ENCODE assay signal across 36 cellular contexts in genomic region chr3:72982653-72983366, GRCh38. TPM values are rescaled to one million over a fixed set of nuclear protein-coding genes. Genes with fewer than 3 reads are reported as not detected.
DNase-seq lines count a peak whose midpoint lies in the region; ATAC-seq, FAIRE-seq and TF ChIP-seq lines count a peak whose summit lies in the region.
"Had no signal": no experiment of that assay in that cellular context is flagged by ENCODE, and none has a peak within 500 bp of the region (broad histone marks: within the 10 kb centered on the region; RNA-seq: fewer than 3 reads in every experiment).

No MANE protein-coding gene starts in this region.

- H3K4me2 ChIP-seq in OCI-LY3 (ENCODE audit: low read length) = 0 out of 2 replicates have a peak overlapping the region, but pooled peaks have one; percentile 2
- H3K4me2 ChIP-seq in K562 (ENCODE audit: insufficient read depth, low read length) = no peak overlapping the region
- H3K4me2 ChIP-seq: neural progenitor cell had no signal

- H3K9me1 ChIP-seq in K562 (ENCODE audit: control insufficient read depth, insufficient read depth, low read length) = no peaks in the 10 kb centered on the region

- TF ChIP-seq RAD21 in K562 (CRISPR knock-in tag; conservative IDR thresholded peaks at IDR 0.05 in 1 of 2, IDR thresholded peaks at IDR 0.05 in 1 of 2) = no peak

- WGBS in K562 (ENCODE audit: insufficient coverage, low coverage, missing lambda C conversion rate) = 23% methylated on average over 3 of the region's 3 CpGs

- TF ChIP-seq CTCF in OCI-LY3 (IDR thresholded peaks at IDR 0.05; ENCODE audit: low read depth, low read length) (no peak), K562 (IDR thresholded peaks at IDR 0.05 in 2 of 3, conservative IDR thresholded peaks at IDR 0.05 in 1 of 3; ENCODE audit: insufficient read depth in 2 of 3, low read depth in 1 of 3, low read length in 3 of 3) (no peak), upper lobe of right lung (IDR thresholded peaks at IDR 0.05) (no peak)

- no peak for TF ChIP-seq POLR2A in K562 (conservative IDR thresholded peaks at IDR 0.05)

- no TSS peak for BruUV-seq in K562 (replicated peaks; lab: Mats Ljungman, UMichigan)

- no peak overlapping the region for H3K27ac ChIP-seq in OCI-LY3 (ENCODE audit: low read length)
- H3K27ac ChIP-seq in K562 (ENCODE audit: extremely low read depth, low read depth, low read length) = no peak overlapping the region
- H3K27ac ChIP-seq in upper lobe of right lung = no peak overlapping the region
- H3K27ac ChIP-seq: adrenal gland, left ventricle myocardium inferior, neural progenitor cell, right atrium auricular region, SJSA1, suprapubic skin had no signal

- H3K79me2 ChIP-seq in OCI-LY3 (ENCODE audit: low read length) (no peaks in the 10 kb centered on the region), K562 (ENCODE audit: control insufficient read depth, insufficient read depth, low read length) (no peaks in the 10 kb centered on the region)

- H3K36me3 ChIP-seq in OCI-LY3 (replicated peaks; ENCODE audit: low read depth, low read length) = no peaks in the 10 kb centered on the region
- no peaks in the 10 kb centered on the region for H3K36me3 ChIP-seq in K562 (ENCODE audit: control insufficient read depth, insufficient read depth, low read length)
- H3K36me3 ChIP-seq in upper lobe of right lung = no peaks in the 10 kb centered on the region
- H3K36me3 ChIP-seq: adrenal gland, left ventricle myocardium inferior, neural progenitor cell, right atrium auricular region, SJSA1, suprapubic skin had no signal

- no peak overlapping the region for H3K9ac ChIP-seq in OCI-LY3 (ENCODE audit: low read length)
- H3K9ac ChIP-seq in K562 (ENCODE audit: insufficient read depth in 1 of 2, low read depth in 2 of 2, low read length in 2 of 2) = no peak overlapping the region
- H3K9ac ChIP-seq: neural progenitor cell had no signal

- POLR2A ChIA-PET in K562 (lab: Yijun Ruan, JAX) = interaction anchor here (1.3 kb wide), 1 partner anchor 13 kb away, joined by 3 read pairs; no protein-coding TSS in a partner anchor

- H4K20me1 ChIP-seq in OCI-LY3 (ENCODE audit: insufficient read depth, low read length) = no peaks in the 10 kb centered on the region
- H4K20me1 ChIP-seq in K562 (replicated peaks; ENCODE audit: control insufficient read depth, insufficient read depth, low read length) = no peaks in the 10 kb centered on the region

- no peak overlapping the region for H2AFZ ChIP-seq in OCI-LY3 (ENCODE audit: low read depth, low read length)
- no peak overlapping the region for H2AFZ ChIP-seq in K562 (ENCODE audit: low read depth, low read length)
- H2AFZ ChIP-seq: neural progenitor cell had no signal

- H3K4me1 ChIP-seq in OCI-LY3 (ENCODE audit: low read length) (peaks cover 8% of the 10 kb centered on the region), K562 (replicated peaks in 1 of 2; ENCODE audit: control insufficient read depth in 2 of 2, insufficient read depth in 2 of 2, low read length in 2 of 2) (no peaks in the 10 kb centered on the region; a peak in 1 of 5 replicates), upper lobe of right lung (no peaks in the 10 kb centered on the region)
- H3K4me1 ChIP-seq: adrenal gland, left ventricle myocardium inferior, neural progenitor cell, right atrium auricular region, SJSA1, suprapubic skin had no signal

- H3K27me3 ChIP-seq in OCI-LY3 (ENCODE audit: low read depth, low read length) (no peaks in the 10 kb centered on the region), K562 (ENCODE audit: control insufficient read depth in 2 of 2, insufficient read depth in 2 of 2, low read length in 2 of 2) (no peaks in the 10 kb centered on the region), upper lobe of right lung (no peaks in the 10 kb centered on the region)
- H3K27me3 ChIP-seq: adrenal gland, neural progenitor cell, right atrium auricular region, SJSA1, suprapubic skin had no signal

- DNase-seq in SIG-M5 treated with dmso at 0.1 percent for 504 hours (lab: John Stamatoyannopoulos, UW; ENCODE audit: unreplicated experiment) = peak; percentile 45
- DNase-seq in SIG-M5 (lab: John Stamatoyannopoulos, UW) = no peak
- no peak for DNase-seq in K562 (ENCODE audit: extremely low read depth in 1 of 4, low spot score in 3 of 4)
- DNase-seq in upper lobe of right lung = no peak
- DNase-seq in ureter (ENCODE audit: low spot score) = no peak
- DNase-seq in NK-92 (lab: John Stamatoyannopoulos, UW; ENCODE audit: unreplicated experiment) = no peak
- DNase-seq: 8988T; activated CD4-positive, alpha-beta memory T cell treated with anti-CD3 and anti-CD28 coated beads, Interleukin-2, amount 10 ng/mL, durations not matched to agents 7 days and 5 days; activated CD4-positive, alpha-beta T cell treated with anti-CD3 and anti-CD28 coated beads for 1 hour; activated naive CD4-positive, alpha-beta T cell treated with anti-CD3 and anti-CD28 coated beads, Interleukin-2, amount 10 ng/mL, durations not matched to agents 7 days and 5 days; adrenal gland; CD4-positive, alpha-beta T cell; dermis blood vessel endothelial cell; endodermal cell; glutamatergic neuron; islet precursor cell; left ventricle myocardium inferior; mesenchymal stem cell; NCI-H1048; NCI-H1694; NCI-H510A; NK-92 treated with Interleukin-12 subunit alpha and Interleukin-12 subunit beta, amount 100 ng/mL, for 24 hours; posterior cingulate gyrus; small intestine; stimulated activated naive CD4-positive, alpha-beta T cell treated with Interleukin-2 at 50 U/mL for 16 hours had no signal

- CTCF ChIA-PET in K562 (lab: Yijun Ruan, JAX; ENCODE audit: low intra/inter-chr PET ratio) = no interaction called here

- in situ Hi-C loops in K562 (cut with MboI) = no loop called here

- no peak for TF ChIP-seq EP300 in K562 (IDR thresholded peaks at IDR 0.05; ENCODE audit: low read length)

- intact Hi-C loops in K562 (cut with micrococcal nuclease) = no loop called here
- intact Hi-C loops in upper lobe of right lung (cut with DNase I) = no loop called here

- FAIRE-seq in K562 (lab: Jason Lieb, UNC) = no peak
- FAIRE-seq: D721Med, GM18507, GM19239, H1, RCC 7860, small intestine had no signal

- 0 out of 2 replicates have a peak, but pooled peaks cover 8% of the 10 kb centered on the region for H3K9me3 ChIP-seq in OCI-LY3 (ENCODE audit: insufficient read depth, low read length)
- H3K9me3 ChIP-seq in K562 (replicated peaks; ENCODE audit: control insufficient read depth, insufficient read depth, low read depth, low read length) = no peaks in the 10 kb centered on the region; the same call in 1 of the 2 replicates
- H3K9me3 ChIP-seq in upper lobe of right lung = no peaks in the 10 kb centered on the region
- H3K9me3 ChIP-seq: adrenal gland, SJSA1 had no signal

- H3K4me3 ChIP-seq in OCI-LY3 (ENCODE audit: low read length) (no peak overlapping the region), K562 (no peak overlapping the region), upper lobe of right lung (no peak overlapping the region)
- H3K4me3 ChIP-seq: adrenal gland, left ventricle myocardium inferior, neural progenitor cell, right atrium auricular region, SJSA1, suprapubic skin had no signal

- ATAC-seq in K562 (no peak), upper lobe of right lung (peak; percentile 36), GM18873 (IDR thresholded peaks at IDR 0.05; ENCODE audit: low FRiP score, unreplicated experiment) (no peak)

TF ChIP-seq in K562, 482 proteins besides CTCF, POLR2A, EP300 and RAD21:
- TF ChIP-seq XRCC4 (IDR thresholded peaks at IDR 0.05; ENCODE audit: extremely low read depth, insufficient read depth, insufficient read length) (no peak), C11orf30 (IDR thresholded peaks at IDR 0.05; ENCODE audit: low read depth) (peak; percentile 65), KLF6 (CRISPR knock-in tag; IDR thresholded peaks at IDR 0.05; ENCODE audit: borderline replicate concordance) (no peak), ZNF707 (CRISPR knock-in tag; conservative IDR thresholded peaks at IDR 0.05) (peak; percentile 88), TAF1 (IDR thresholded peaks at IDR 0.05; ENCODE audit: control insufficient read depth, extremely low read depth, insufficient read depth, low read length, severe bottlenecking) (no peak), TBL1XR1 (IDR thresholded peaks at IDR 0.05; ENCODE audit: low read length in 2 of 2) (no peak), ZNF316 (IDR thresholded peaks at IDR 0.05) (peak; percentile 31; the same call in 1 of the 2 replicates), MAFK (IDR thresholded peaks at IDR 0.05; ENCODE audit: low read length) (peak; percentile 3; the same call in 1 of the 2 replicates)
TF ChIP-seq in K562: peak in this region for 4.

RNA-seq across cellular contexts. Expression of gene PPP4R2, which starts 13.8 kb away (rescaled TPM):
- total RNA-seq in K562 (2011; cell fraction: chromatin; rRNA removed; ENCODE audit: low replicate concordance) = 13.1 and 47.8 TPM in 2 replicates
- total RNA-seq in K562 (2011; cell fraction: nucleolus; rRNA removed) = 9.3 TPM in 2 replicates
- 21.8 and 28.9 TPM in 2 replicates for total RNA-seq in K562 (2011; cell fraction: nucleoplasm; rRNA removed)
- total RNA-seq in K562 (2014; rRNA removed) = 26.9 and 31.6 TPM in 2 replicates
- 46.7 and 57.5 TPM in 2 replicates for total RNA-seq in K562 (2014; rRNA removed; fragmentation: Illumina TruSeq; extraction: Trizol)
- total RNA-seq in K562 (2015; rRNA removed; fragmentation: Illumina TruSeq; extraction: Trizol) = 34.9 and 38.7 TPM in 2 replicates
- 43.1 and 49.6 TPM in 2 replicates for total RNA-seq in K562 (2021)
- 17.0 and 32.1 TPM in 2 replicates for polyA plus RNA-seq in K562 (2011; rRNA removed)
- polyA plus RNA-seq in K562 (2011; cell fraction: cytosol; rRNA removed) = 2.3 and 5.1 TPM in 2 replicates
- polyA plus RNA-seq in K562 (2011; cell fraction: nucleus; rRNA removed) = 5.0 and 8.1 TPM in 2 replicates
- polyA plus RNA-seq in K562 (2012) = 15.2 and 21.6 TPM in 2 replicates
- polyA plus RNA-seq in K562 (2014; fragmentation: Illumina TruSeq; extraction: Trizol) = 23.2 and 27.4 TPM in 2 replicates
- 10 to 100 TPM; 11.0 to 13.8 TPM for polyA plus RNA-seq in K562 (2014; fragmentation: Nextera tagmentation; extraction: Ambion mirVana)
- 19.4 and 20.0 TPM in 2 replicates for polyA plus RNA-seq in K562 (2014; rRNA removed)
- 39.1 and 41.1 TPM in 2 replicates for polyA minus RNA-seq in K562 (2011; rRNA and poly(A)+ RNA removed)
- polyA minus RNA-seq in K562 (2011; cell fraction: cytosol; rRNA and poly(A)+ RNA removed) = 13.3 and 13.9 TPM in 2 replicates
- 7.9 and 18.3 TPM in 2 replicates for polyA minus RNA-seq in K562 (2011; cell fraction: nucleus; rRNA and poly(A)+ RNA removed)
- total RNA-seq in upper lobe of right lung = 65.7 TPM
- total RNA-seq in ureter = 69.4 TPM
